8 cellular contexts compared by ENCODE assay signal in the genomic region with DNA sequence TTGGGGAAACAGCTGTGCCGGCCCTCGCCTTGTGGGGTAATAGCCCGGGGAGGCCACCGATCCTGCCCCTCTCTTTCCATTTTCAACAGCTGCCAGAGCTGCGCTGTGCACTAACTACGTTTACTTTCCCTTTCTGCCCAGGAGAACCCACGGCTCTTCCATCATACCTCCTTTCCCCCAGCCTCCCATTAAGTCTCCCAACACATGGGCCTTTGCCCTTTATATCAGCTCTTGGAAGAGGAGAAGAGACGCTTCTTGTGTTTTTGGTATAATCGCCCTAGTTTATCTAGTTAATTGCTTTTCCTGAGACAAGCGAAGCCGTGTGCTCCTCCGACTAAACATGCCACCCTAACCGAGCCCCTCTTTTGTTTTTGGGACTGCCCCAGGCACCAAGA. TPM values are rescaled to one million over a fixed set of nuclear protein-coding genes. Genes with fewer than 3 reads are reported as not detected.
DNase-seq lines count a peak whose midpoint lies in the region; ATAC-seq and TF ChIP-seq lines count a peak whose summit lies in the region.

No MANE protein-coding gene starts in this region.

- no peak for TF ChIP-seq POLR2A in tibial nerve (IDR thresholded peaks at IDR 0.05)

- H3K27ac ChIP-seq in HUES64 (ENCODE audit: low read depth, low read length), result peak overlapping the region; percentile 89
- peak overlapping the region; percentile 99 for H3K27ac ChIP-seq in angular gyrus (ENCODE audit: low read depth, low read length)
- peak overlapping the region; percentile 96 to 97 for H3K27ac ChIP-seq in liver (ENCODE audit: low read depth in 1 of 2, low read length in 2 of 2)
- peak overlapping the region; percentile 88 to 99 (median 93) for H3K27ac ChIP-seq in tibial nerve

- no peak for TF ChIP-seq RAD21 in liver (IDR thresholded peaks at IDR 0.05)

- TF ChIP-seq CTCF in liver (IDR thresholded peaks at IDR 0.05; ENCODE audit: low read depth, low read length, missing input control) (no peak), tibial nerve (IDR thresholded peaks at IDR 0.05) (no peak)

- no peak for ATAC-seq in GM19463 (IDR thresholded peaks at IDR 0.05; ENCODE audit: unreplicated experiment)

- DNase-seq in SHP77 treated with DMSO at 0.1 percent for 48 hours (lab: John Stamatoyannopoulos, UW) (peak; percentile 22), SHP77 (lab: John Stamatoyannopoulos, UW) (no peak), tibial nerve (ENCODE audit: low spot score in 2 of 2) (no peak), activated gamma-delta T cell (lab: John Stamatoyannopoulos, UW) (no peak)

- H3K9ac ChIP-seq in HUES64 (ENCODE audit: low read depth, low read length) (peak overlapping the region; percentile 80), liver (ENCODE audit: low read depth in 1 of 2, low read length in 2 of 2) (peak overlapping the region; percentile 98 to 99)

- H3K9me3 ChIP-seq in HUES64 (ENCODE audit: insufficient read depth, low read depth, low read length) (no peaks in the 10 kb centered on the region), liver (ENCODE audit: control insufficient read depth in 4 of 4, low read length in 3 of 4) (no peaks in the 10 kb centered on the region), tibial nerve (no peaks in the 10 kb centered on the region)

- H3K4me1 ChIP-seq in HUES64 (ENCODE audit: insufficient read depth, low read length) (0 out of 2 replicates have a peak, but pooled peaks cover 3% of the 10 kb centered on the region), liver (ENCODE audit: control insufficient read depth in 4 of 4, insufficient read depth in 4 of 4, low read length in 3 of 4) (peaks cover 4 to 19% (median 12%) of the 10 kb centered on the region in 4 donors), tibial nerve (peaks cover 0 to 43% (median 12%) of the 10 kb centered on the region in 4 donors)

- H3K27me3 ChIP-seq in HUES64 (ENCODE audit: insufficient read depth, low read length) (no peaks in the 10 kb centered on the region), liver (ENCODE audit: control insufficient read depth in 4 of 4, insufficient read depth in 4 of 4, low read length in 3 of 4) (no peaks in the 10 kb centered on the region), tibial nerve (no peaks in the 10 kb centered on the region)

- H3K4me3 ChIP-seq in HUES64 (ENCODE audit: low read length), result peak overlapping the region; percentile 90
- H3K4me3 ChIP-seq in liver (ENCODE audit: low read depth in 1 of 3, low read length in 3 of 3), result peak overlapping the region; percentile 79 to 98 (median 83)
- H3K4me3 ChIP-seq in tibial nerve, result peak overlapping the region; percentile 68 to 87 (median 78)

- under 1% methylated on average over 12 of the region's 13 CpGs for WGBS in HUES64
- under 1% methylated on average over 13 of the region's 13 CpGs for WGBS in liver
- WGBS in tibial nerve, 2 donors, result 0 to 1% methylated on average over 13 of the region's 13 CpGs

- TF ChIP-seq EP300 in tibial nerve (IDR thresholded peaks at IDR 0.05), result no peak

- H3K36me3 ChIP-seq in HUES64 (ENCODE audit: insufficient read depth, low read length) (no peaks in the 10 kb centered on the region; the same call in 1 of the 2 replicates), liver (ENCODE audit: control insufficient read depth in 4 of 4, insufficient read depth in 3 of 4, low read depth in 1 of 4, low read length in 3 of 4) (no peaks in the 10 kb centered on the region), tibial nerve (peaks cover 0 to 5% (median 0%) of the 10 kb centered on the region in 3 donors)

TF ChIP-seq in liver, 16 proteins besides CTCF, POLR2A, EP300 and RAD21:
- TF ChIP-seq, protein P1, sequence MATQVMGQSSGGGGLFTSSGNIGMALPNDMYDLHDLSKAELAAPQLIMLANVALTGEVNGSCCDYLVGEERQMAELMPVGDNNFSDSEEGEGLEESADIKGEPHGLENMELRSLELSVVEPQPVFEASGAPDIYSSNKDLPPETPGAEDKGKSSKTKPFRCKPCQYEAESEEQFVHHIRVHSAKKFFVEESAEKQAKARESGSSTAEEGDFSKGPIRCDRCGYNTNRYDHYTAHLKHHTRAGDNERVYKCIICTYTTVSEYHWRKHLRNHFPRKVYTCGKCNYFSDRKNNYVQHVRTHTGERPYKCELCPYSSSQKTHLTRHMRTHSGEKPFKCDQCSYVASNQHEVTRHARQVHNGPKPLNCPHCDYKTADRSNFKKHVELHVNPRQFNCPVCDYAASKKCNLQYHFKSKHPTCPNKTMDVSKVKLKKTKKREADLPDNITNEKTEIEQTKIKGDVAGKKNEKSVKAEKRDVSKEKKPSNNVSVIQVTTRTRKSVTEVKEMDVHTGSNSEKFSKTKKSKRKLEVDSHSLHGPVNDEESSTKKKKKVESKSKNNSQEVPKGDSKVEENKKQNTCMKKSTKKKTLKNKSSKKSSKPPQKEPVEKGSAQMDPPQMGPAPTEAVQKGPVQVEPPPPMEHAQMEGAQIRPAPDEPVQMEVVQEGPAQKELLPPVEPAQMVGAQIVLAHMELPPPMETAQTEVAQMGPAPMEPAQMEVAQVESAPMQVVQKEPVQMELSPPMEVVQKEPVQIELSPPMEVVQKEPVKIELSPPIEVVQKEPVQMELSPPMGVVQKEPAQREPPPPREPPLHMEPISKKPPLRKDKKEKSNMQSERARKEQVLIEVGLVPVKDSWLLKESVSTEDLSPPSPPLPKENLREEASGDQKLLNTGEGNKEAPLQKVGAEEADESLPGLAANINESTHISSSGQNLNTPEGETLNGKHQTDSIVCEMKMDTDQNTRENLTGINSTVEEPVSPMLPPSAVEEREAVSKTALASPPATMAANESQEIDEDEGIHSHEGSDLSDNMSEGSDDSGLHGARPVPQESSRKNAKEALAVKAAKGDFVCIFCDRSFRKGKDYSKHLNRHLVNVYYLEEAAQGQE (IDR thresholded peaks at IDR 0.05), result no peak
- peak in 1 of 2 donors; percentile 14 for TF ChIP-seq EGR1 (IDR thresholded peaks at IDR 0.05; ENCODE audit: low read depth in 2 of 2)

RNA-seq across cellular contexts. Expression of gene UBR2, which starts 0.7 kb away (rescaled TPM):
- polyA plus RNA-seq in HUES64 (2013, experiment 1 of 2), result 8.3 TPM
- polyA plus RNA-seq in HUES64 (2013, experiment 2 of 2), result 7.6 TPM
- 10 to 100 TPM; 31.5 to 32.9 TPM for total RNA-seq in liver
- polyA plus RNA-seq in liver, result 1 to 10 TPM; 6.3 to 7.2 TPM
- total RNA-seq in tibial nerve, result 10 to 100 TPM; 29.2 to 39.5 (median 30.6) TPM
